16 cellular contexts compared by ENCODE assay signal in genomic region chr16:54594646-54595381, GRCh38.
"Had no signal": no experiment of that assay in that cellular context is flagged by ENCODE, and none has a peak within 500 bp of the region (broad histone marks: within the 10 kb centered on the region; RNA-seq: fewer than 3 reads in every experiment).

No MANE protein-coding gene starts in this region.

- DNase-seq: activated CD4-positive, alpha-beta memory T cell treated with anti-CD3 and anti-CD28 coated beads for 36 hours; activated CD8-positive, alpha-beta memory T cell treated with anti-CD3 and anti-CD28 coated beads, Interleukin-2, amount 10 ng/mL, durations not matched to agents 7 days and 5 days; activated naive CD4-positive, alpha-beta T cell treated with anti-CD3 and anti-CD28 coated beads, Interleukin-2, amount 50 U/mL, for 16 hours; activated T-cell treated with anti-CD3 and anti-CD28 coated beads, Interleukin-2, amount 50 U/mL, for 1 hour; dermis blood vessel endothelial cell; hippocampal formation; immature natural killer cell; lower lobe of right lung; ovary; stimulated activated naive CD8-positive, alpha-beta T cell treated with anti-CD3 and anti-CD28 coated beads, Interleukin-15, Interleukin-2, amounts not matched to agents 100 U/mL and 50 U/mL, for 24 hours; T-helper 1 cell; T1000; upper lobe of left lung had no signal

- H3K9me3 Mint-ChIP-seq: activated T-helper 2 cell treated with anti-CD3 and anti-CD28 coated beads, Interferon-gamma antibody, Interleukin-2, Interleukin-4, amounts not matched to agents 10 μg/mL and 5 μg/mL and 100 μg/mL, durations not matched to agents 14 hours and 24 hours and 36 hours had no signal

- ATAC-seq: activated CD8-positive, alpha-beta memory T cell treated with anti-CD3 and anti-CD28 coated beads, Interleukin-2, amount 10 ng/mL, durations not matched to agents 7 days and 5 days; lower lobe of right lung; sciatic nerve; stimulated activated naive CD8-positive, alpha-beta T cell treated with anti-CD3 and anti-CD28 coated beads, Interleukin-15, Interleukin-2, amounts not matched to agents 100 U/mL and 50 U/mL, for 24 hours had no signal

- H3K36me3 Mint-ChIP-seq: activated CD4-positive, alpha-beta memory T cell treated with anti-CD3 and anti-CD28 coated beads for 36 hours; activated CD8-positive, alpha-beta memory T cell treated with anti-CD3 and anti-CD28 coated beads, Interleukin-2, amount 10 ng/mL, durations not matched to agents 7 days and 5 days; immature natural killer cell had no signal

- H3K36me3 ChIP-seq: lower lobe of right lung, ovary, suprapubic skin, upper lobe of left lung had no signal

- H3K4me3 Mint-ChIP-seq: activated CD4-positive, alpha-beta memory T cell treated with anti-CD3 and anti-CD28 coated beads for 36 hours; activated CD8-positive, alpha-beta memory T cell treated with anti-CD3 and anti-CD28 coated beads, Interleukin-2, amount 10 ng/mL, durations not matched to agents 7 days and 5 days; immature natural killer cell had no signal

- H3K27me3 ChIP-seq: ovary, upper lobe of left lung had no signal

- H3K9me3 ChIP-seq: lower lobe of right lung, ovary, suprapubic skin, upper lobe of left lung had no signal

- H3K4me1 ChIP-seq: lower lobe of right lung, suprapubic skin, upper lobe of left lung had no signal

- H3K27ac Mint-ChIP-seq: activated CD4-positive, alpha-beta memory T cell treated with anti-CD3 and anti-CD28 coated beads for 36 hours; activated CD8-positive, alpha-beta memory T cell treated with anti-CD3 and anti-CD28 coated beads, Interleukin-2, amount 10 ng/mL, durations not matched to agents 7 days and 5 days; activated T-helper 2 cell treated with anti-CD3 and anti-CD28 coated beads, Interferon-gamma antibody, Interleukin-2, Interleukin-4, amounts not matched to agents 10 μg/mL and 5 μg/mL and 100 μg/mL, durations not matched to agents 14 hours and 24 hours and 36 hours; immature natural killer cell had no signal

- H3K27ac ChIP-seq: lower lobe of right lung, ovary, suprapubic skin, upper lobe of left lung had no signal

- H3K4me3 ChIP-seq: lower lobe of right lung, ovary, suprapubic skin, upper lobe of left lung had no signal

- H3K4me1 Mint-ChIP-seq: activated CD8-positive, alpha-beta memory T cell treated with anti-CD3 and anti-CD28 coated beads, Interleukin-2, amount 10 ng/mL, durations not matched to agents 7 days and 5 days; immature natural killer cell had no signal
